ENCODE assay signal across 1 cellular context in the genomic region with DNA sequence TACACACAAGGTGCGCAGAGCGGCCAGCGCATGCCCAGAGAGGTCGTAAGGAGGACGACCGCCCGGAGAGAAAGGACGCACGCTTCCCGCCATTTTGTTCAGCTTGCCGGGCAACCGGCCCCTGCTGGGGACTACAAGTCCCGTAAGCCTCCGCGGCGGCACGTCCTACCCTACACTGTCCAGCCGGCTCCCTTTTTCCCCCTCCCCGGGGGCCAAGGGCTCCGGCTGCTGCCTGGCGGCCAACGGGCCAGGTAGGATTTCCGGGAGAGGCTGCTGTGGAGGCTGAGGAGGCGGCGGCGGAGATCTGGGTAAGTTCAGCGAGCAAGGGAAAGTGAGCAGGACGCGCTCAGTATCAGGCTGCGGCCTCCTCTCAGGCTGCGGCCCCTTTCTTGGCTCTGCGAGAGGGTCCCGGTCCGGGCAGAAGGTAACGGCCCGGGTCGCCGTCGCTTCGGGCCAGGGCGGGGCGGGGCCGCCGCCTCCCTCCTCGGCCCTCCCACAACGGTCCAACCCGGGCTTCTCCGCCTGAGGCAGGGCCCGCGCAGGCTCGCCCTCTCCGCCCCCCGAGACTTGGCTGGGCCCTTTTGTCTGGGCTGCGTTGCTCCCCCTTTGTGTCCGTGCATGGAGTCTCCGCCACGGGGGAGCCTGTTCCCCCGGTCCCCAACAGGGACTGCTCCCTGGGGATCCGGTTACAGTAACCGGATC.
TF ChIP-seq lines count a peak whose summit lies in the region.

A gene (plus strand): TSS at position 223 of the 702 bp plus-strand sequence. CDS start 37,708 bp downstream, outside the sequence.

TF ChIP-seq in H1, 55 proteins besides CTCF, POLR2A, EP300 and RAD21:
- peak; percentile 67 for TF ChIP-seq SIX5 (IDR thresholded peaks at IDR 0.05; ENCODE audit: low read depth, low read length)
- no peak for TF ChIP-seq RNF2 (IDR thresholded peaks at IDR 0.05; ENCODE audit: borderline replicate concordance, low read depth, low read length, missing control alignments, poor library complexity, severe bottlenecking)
- TF ChIP-seq, protein P1, sequence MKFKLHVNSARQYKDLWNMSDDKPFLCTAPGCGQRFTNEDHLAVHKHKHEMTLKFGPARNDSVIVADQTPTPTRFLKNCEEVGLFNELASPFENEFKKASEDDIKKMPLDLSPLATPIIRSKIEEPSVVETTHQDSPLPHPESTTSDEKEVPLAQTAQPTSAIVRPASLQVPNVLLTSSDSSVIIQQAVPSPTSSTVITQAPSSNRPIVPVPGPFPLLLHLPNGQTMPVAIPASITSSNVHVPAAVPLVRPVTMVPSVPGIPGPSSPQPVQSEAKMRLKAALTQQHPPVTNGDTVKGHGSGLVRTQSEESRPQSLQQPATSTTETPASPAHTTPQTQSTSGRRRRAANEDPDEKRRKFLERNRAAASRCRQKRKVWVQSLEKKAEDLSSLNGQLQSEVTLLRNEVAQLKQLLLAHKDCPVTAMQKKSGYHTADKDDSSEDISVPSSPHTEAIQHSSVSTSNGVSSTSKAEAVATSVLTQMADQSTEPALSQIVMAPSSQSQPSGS (IDR thresholded peaks at IDR 0.05; ENCODE audit: low read length) = no peak
- TF ChIP-seq NRF1 (IDR thresholded peaks at IDR 0.05; ENCODE audit: low read depth, low read length) = peak; percentile 87
- no peak for TF ChIP-seq CBX8 (IDR thresholded peaks at IDR 0.05; ENCODE audit: borderline replicate concordance, low read depth, low read length)
- TF ChIP-seq NANOG (IDR thresholded peaks at IDR 0.05; ENCODE audit: insufficient read depth, low read depth, low read length, poor library complexity, severe bottlenecking) = no peak
- TF ChIP-seq, protein P2, sequence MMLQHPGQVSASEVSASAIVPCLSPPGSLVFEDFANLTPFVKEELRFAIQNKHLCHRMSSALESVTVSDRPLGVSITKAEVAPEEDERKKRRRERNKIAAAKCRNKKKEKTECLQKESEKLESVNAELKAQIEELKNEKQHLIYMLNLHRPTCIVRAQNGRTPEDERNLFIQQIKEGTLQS (IDR thresholded peaks at IDR 0.05; ENCODE audit: insufficient read depth, low read depth, low read length) = 0 out of 2 replicates have a peak, but pooled peaks have one; percentile 1
- TF ChIP-seq GTF2F1 (IDR thresholded peaks at IDR 0.05; ENCODE audit: borderline replicate concordance, low read depth, low read length) = no peak
- TF ChIP-seq CEBPB (IDR thresholded peaks at IDR 0.05; ENCODE audit: low read depth, low read length) = no peak
- TF ChIP-seq TEAD4 (IDR thresholded peaks at IDR 0.05; ENCODE audit: low read depth, low read length) = no peak
- no peak for TF ChIP-seq EZH2 (IDR thresholded peaks at IDR 0.05; ENCODE audit: low read depth, low read length, severe bottlenecking)
- no peak for TF ChIP-seq GABPA (IDR thresholded peaks at IDR 0.05; ENCODE audit: borderline replicate concordance, insufficient read depth, low read length)
- no peak for TF ChIP-seq CTBP2 (IDR thresholded peaks at IDR 0.05; ENCODE audit: borderline replicate concordance, insufficient read depth, insufficient read length, low read length)
- TF ChIP-seq, protein P3, sequence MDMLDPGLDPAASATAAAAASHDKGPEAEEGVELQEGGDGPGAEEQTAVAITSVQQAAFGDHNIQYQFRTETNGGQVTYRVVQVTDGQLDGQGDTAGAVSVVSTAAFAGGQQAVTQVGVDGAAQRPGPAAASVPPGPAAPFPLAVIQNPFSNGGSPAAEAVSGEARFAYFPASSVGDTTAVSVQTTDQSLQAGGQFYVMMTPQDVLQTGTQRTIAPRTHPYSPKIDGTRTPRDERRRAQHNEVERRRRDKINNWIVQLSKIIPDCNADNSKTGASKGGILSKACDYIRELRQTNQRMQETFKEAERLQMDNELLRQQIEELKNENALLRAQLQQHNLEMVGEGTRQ (IDR thresholded peaks at IDR 0.05; ENCODE audit: low read length) = no peak
- no peak; the same call in 1 of the 2 replicates for TF ChIP-seq CHD2 (IDR thresholded peaks at IDR 0.05; ENCODE audit: low read length)
- TF ChIP-seq HDAC6 (IDR thresholded peaks at IDR 0.05; ENCODE audit: low read depth, low read length) = no peak
- no peak for TF ChIP-seq JUN (IDR thresholded peaks at IDR 0.05; ENCODE audit: low read depth, low read length)
- TF ChIP-seq BCL11A (IDR thresholded peaks at IDR 0.05; ENCODE audit: low read depth in 2 of 2, low read length in 2 of 2) = no peak
- TF ChIP-seq TCF12 (IDR thresholded peaks at IDR 0.05; ENCODE audit: low read depth, low read length) = no peak
- peak; percentile 66 for TF ChIP-seq TAF7 (optimal IDR thresholded peaks at IDR 0.05; ENCODE audit: borderline replicate concordance, low read depth, low read length)
- no peak; the same call in 1 of the 2 replicates for TF ChIP-seq SP4 (IDR thresholded peaks at IDR 0.05; ENCODE audit: low read length)
- TF ChIP-seq RFX5 (IDR thresholded peaks at IDR 0.05; ENCODE audit: borderline replicate concordance, low read depth, low read length) = no peak
- no peak for TF ChIP-seq JUND (IDR thresholded peaks at IDR 0.05; ENCODE audit: low read length)
- peak in 1 of 2 experiments; percentile 59; a peak in 1 of 4 replicates for TF ChIP-seq HDAC2 (IDR thresholded peaks at IDR 0.05; ENCODE audit: borderline replicate concordance in 1 of 2, low read depth in 2 of 2, low read length in 2 of 2)
- no peak for TF ChIP-seq BACH1 (IDR thresholded peaks at IDR 0.05; ENCODE audit: low read length)
- peak; percentile 23; the same call in 1 of the 2 replicates for TF ChIP-seq KDM1A (IDR thresholded peaks at IDR 0.05; ENCODE audit: borderline replicate concordance, low read length)
- no peak for TF ChIP-seq ZNF274 (IDR thresholded peaks at IDR 0.05; ENCODE audit: borderline replicate concordance, extremely low read depth, low read length)
- TF ChIP-seq SRF (IDR thresholded peaks at IDR 0.05; ENCODE audit: low read depth, low read length) = no peak
- no peak for TF ChIP-seq SIRT6 (IDR thresholded peaks at IDR 0.05; ENCODE audit: low read length)
- TF ChIP-seq CREB1 (IDR thresholded peaks at IDR 0.05) = peak; percentile 69
- TF ChIP-seq PHF8 (conservative IDR thresholded peaks at IDR 0.05; ENCODE audit: low read depth, low read length) = peak; percentile 96
- TF ChIP-seq EGR1 (IDR thresholded peaks at IDR 0.05; ENCODE audit: borderline replicate concordance, low read depth, low read length) = no peak
- no peak for TF ChIP-seq RXRA (IDR thresholded peaks at IDR 0.05; ENCODE audit: insufficient read depth, low read depth, low read length)
- TF ChIP-seq RBBP5 (IDR thresholded peaks at IDR 0.05; ENCODE audit: borderline replicate concordance, low read depth, low read length) = peak; percentile 61
- TF ChIP-seq, protein P4, sequence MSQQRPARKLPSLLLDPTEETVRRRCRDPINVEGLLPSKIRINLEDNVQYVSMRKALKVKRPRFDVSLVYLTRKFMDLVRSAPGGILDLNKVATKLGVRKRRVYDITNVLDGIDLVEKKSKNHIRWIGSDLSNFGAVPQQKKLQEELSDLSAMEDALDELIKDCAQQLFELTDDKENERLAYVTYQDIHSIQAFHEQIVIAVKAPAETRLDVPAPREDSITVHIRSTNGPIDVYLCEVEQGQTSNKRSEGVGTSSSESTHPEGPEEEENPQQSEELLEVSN (IDR thresholded peaks at IDR 0.05) = peak; percentile 96
- TF ChIP-seq FOSL1 (IDR thresholded peaks at IDR 0.05; ENCODE audit: insufficient read depth, low read depth, low read length) = no peak
- TF ChIP-seq, protein P5, sequence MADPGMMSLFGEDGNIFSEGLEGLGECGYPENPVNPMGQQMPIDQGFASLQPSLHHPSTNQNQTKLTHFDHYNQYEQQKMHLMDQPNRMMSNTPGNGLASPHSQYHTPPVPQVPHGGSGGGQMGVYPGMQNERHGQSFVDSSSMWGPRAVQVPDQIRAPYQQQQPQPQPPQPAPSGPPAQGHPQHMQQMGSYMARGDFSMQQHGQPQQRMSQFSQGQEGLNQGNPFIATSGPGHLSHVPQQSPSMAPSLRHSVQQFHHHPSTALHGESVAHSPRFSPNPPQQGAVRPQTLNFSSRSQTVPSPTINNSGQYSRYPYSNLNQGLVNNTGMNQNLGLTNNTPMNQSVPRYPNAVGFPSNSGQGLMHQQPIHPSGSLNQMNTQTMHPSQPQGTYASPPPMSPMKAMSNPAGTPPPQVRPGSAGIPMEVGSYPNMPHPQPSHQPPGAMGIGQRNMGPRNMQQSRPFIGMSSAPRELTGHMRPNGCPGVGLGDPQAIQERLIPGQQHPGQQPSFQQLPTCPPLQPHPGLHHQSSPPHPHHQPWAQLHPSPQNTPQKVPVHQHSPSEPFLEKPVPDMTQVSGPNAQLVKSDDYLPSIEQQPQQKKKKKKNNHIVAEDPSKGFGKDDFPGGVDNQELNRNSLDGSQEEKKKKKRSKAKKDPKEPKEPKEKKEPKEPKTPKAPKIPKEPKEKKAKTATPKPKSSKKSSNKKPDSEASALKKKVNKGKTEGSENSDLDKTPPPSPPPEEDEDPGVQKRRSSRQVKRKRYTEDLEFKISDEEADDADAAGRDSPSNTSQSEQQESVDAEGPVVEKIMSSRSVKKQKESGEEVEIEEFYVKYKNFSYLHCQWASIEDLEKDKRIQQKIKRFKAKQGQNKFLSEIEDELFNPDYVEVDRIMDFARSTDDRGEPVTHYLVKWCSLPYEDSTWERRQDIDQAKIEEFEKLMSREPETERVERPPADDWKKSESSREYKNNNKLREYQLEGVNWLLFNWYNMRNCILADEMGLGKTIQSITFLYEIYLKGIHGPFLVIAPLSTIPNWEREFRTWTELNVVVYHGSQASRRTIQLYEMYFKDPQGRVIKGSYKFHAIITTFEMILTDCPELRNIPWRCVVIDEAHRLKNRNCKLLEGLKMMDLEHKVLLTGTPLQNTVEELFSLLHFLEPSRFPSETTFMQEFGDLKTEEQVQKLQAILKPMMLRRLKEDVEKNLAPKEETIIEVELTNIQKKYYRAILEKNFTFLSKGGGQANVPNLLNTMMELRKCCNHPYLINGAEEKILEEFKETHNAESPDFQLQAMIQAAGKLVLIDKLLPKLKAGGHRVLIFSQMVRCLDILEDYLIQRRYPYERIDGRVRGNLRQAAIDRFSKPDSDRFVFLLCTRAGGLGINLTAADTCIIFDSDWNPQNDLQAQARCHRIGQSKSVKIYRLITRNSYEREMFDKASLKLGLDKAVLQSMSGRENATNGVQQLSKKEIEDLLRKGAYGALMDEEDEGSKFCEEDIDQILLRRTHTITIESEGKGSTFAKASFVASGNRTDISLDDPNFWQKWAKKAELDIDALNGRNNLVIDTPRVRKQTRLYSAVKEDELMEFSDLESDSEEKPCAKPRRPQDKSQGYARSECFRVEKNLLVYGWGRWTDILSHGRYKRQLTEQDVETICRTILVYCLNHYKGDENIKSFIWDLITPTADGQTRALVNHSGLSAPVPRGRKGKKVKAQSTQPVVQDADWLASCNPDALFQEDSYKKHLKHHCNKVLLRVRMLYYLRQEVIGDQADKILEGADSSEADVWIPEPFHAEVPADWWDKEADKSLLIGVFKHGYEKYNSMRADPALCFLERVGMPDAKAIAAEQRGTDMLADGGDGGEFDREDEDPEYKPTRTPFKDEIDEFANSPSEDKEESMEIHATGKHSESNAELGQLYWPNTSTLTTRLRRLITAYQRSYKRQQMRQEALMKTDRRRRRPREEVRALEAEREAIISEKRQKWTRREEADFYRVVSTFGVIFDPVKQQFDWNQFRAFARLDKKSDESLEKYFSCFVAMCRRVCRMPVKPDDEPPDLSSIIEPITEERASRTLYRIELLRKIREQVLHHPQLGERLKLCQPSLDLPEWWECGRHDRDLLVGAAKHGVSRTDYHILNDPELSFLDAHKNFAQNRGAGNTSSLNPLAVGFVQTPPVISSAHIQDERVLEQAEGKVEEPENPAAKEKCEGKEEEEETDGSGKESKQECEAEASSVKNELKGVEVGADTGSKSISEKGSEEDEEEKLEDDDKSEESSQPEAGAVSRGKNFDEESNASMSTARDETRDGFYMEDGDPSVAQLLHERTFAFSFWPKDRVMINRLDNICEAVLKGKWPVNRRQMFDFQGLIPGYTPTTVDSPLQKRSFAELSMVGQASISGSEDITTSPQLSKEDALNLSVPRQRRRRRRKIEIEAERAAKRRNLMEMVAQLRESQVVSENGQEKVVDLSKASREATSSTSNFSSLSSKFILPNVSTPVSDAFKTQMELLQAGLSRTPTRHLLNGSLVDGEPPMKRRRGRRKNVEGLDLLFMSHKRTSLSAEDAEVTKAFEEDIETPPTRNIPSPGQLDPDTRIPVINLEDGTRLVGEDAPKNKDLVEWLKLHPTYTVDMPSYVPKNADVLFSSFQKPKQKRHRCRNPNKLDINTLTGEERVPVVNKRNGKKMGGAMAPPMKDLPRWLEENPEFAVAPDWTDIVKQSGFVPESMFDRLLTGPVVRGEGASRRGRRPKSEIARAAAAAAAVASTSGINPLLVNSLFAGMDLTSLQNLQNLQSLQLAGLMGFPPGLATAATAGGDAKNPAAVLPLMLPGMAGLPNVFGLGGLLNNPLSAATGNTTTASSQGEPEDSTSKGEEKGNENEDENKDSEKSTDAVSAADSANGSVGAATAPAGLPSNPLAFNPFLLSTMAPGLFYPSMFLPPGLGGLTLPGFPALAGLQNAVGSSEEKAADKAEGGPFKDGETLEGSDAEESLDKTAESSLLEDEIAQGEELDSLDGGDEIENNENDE (IDR thresholded peaks at IDR 0.05; ENCODE audit: insufficient replicate concordance, low read length) = no peak
- TF ChIP-seq SP2 (IDR thresholded peaks at IDR 0.05; ENCODE audit: low read length) = no peak
- no peak for TF ChIP-seq BRCA1 (IDR thresholded peaks at IDR 0.05; ENCODE audit: low read depth, low read length)
- TF ChIP-seq CHD1 (IDR thresholded peaks at IDR 0.05; ENCODE audit: low read depth, low read length) = no peak
- peak; percentile 82 for TF ChIP-seq POLR2AphosphoS5 (IDR thresholded peaks at IDR 0.05; ENCODE audit: low read depth, low read length)
- no peak for TF ChIP-seq SP1 (IDR thresholded peaks at IDR 0.05; ENCODE audit: low read depth, low read length)
- peak; percentile 56 for TF ChIP-seq KDM4A (IDR thresholded peaks at IDR 0.05; ENCODE audit: low read depth, low read length, severe bottlenecking)
- TF ChIP-seq SAP30 (IDR thresholded peaks at IDR 0.05; ENCODE audit: insufficient read depth, insufficient replicate concordance, low read length) = no peak
- TF ChIP-seq POU5F1 (IDR thresholded peaks at IDR 0.05; ENCODE audit: low read depth, low read length) = no peak
- TF ChIP-seq SUZ12 (IDR thresholded peaks at IDR 0.05; ENCODE audit: low read length) = no peak
- TF ChIP-seq MAFK (IDR thresholded peaks at IDR 0.05; ENCODE audit: low read depth, low read length) = no peak
- TF ChIP-seq KDM5A (IDR thresholded peaks at IDR 0.05; ENCODE audit: low read length) = no peak
- TF ChIP-seq TBP (IDR thresholded peaks at IDR 0.05; ENCODE audit: low read depth, low read length) = peak; percentile 86
- peak; percentile 84 for TF ChIP-seq TAF1 (IDR thresholded peaks at IDR 0.05; ENCODE audit: low read depth, low read length)
- TF ChIP-seq SIN3A (conservative IDR thresholded peaks at IDR 0.05 in 1 of 2, IDR thresholded peaks at IDR 0.05 in 1 of 2; ENCODE audit: low read depth in 1 of 2, low read length in 2 of 2) = no peak; a peak in 1 of 4 replicates
- peak; percentile 97 for TF ChIP-seq YY1 (IDR thresholded peaks at IDR 0.05; ENCODE audit: low read depth, low read length)
- peak; percentile 90 for TF ChIP-seq ASH2L (IDR thresholded peaks at IDR 0.05; ENCODE audit: low read length)
- TF ChIP-seq CBX5 (IDR thresholded peaks at IDR 0.05; ENCODE audit: low read depth, low read length) = no peak
- TF ChIP-seq, protein P6, sequence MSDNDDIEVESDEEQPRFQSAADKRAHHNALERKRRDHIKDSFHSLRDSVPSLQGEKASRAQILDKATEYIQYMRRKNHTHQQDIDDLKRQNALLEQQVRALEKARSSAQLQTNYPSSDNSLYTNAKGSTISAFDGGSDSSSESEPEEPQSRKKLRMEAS (IDR thresholded peaks at IDR 0.05) = peak; percentile 85
TF ChIP-seq in H1: peak in this region for 17.
